Comparison of ENCODE assay signal across 1 cellular context in genomic region chr1:112803906-112804762, GRCh38.
A peak's percentile ranks its signal among the peaks of the same experiment; 100 is the strongest.
TF ChIP-seq lines count a peak whose summit lies in the region.

No MANE protein-coding gene starts in this region.

TF ChIP-seq in HepG2, 621 proteins besides CTCF, POLR2A, EP300 and RAD21 (continued from another document):
- TF ChIP-seq ZNF761 (CRISPR knock-in tag; conservative IDR thresholded peaks at IDR 0.05) (0 out of 2 replicates have a peak, but pooled peaks have one; percentile 38), ZBTB7A (CRISPR knock-in tag; IDR thresholded peaks at IDR 0.05) (peak; percentile 92; the same call in 1 of the 2 replicates), AGO2 (optimal IDR thresholded peaks at IDR 0.05; ENCODE audit: low read depth, low read length) (no peak), FOXO1 (CRISPR knock-in tag; IDR thresholded peaks at IDR 0.05) (peak; percentile 73; the same call in 1 of the 2 replicates), NONO (IDR thresholded peaks at IDR 0.05) (no peak), NONO (CRISPR knock-in tag; conservative IDR thresholded peaks at IDR 0.05) (0 out of 2 replicates have a peak, but pooled peaks have one; percentile 25), ERF (CRISPR knock-in tag; IDR thresholded peaks at IDR 0.05) (no peak), ESRRA (CRISPR knock-in tag; IDR thresholded peaks at IDR 0.05; ENCODE audit: low read depth) (peak; percentile 29; the same call in 1 of the 2 replicates), ZNF260 (CRISPR knock-in tag; IDR thresholded peaks at IDR 0.05; ENCODE audit: borderline replicate concordance, low read depth) (no peak), ZSCAN29 (CRISPR knock-in tag; conservative IDR thresholded peaks at IDR 0.05) (no peak), PLRG1 (conservative IDR thresholded peaks at IDR 0.05) (no peak), SALL1 (CRISPR knock-in tag; IDR thresholded peaks at IDR 0.05) (peak; percentile 48; the same call in 1 of the 2 replicates), GATAD2A (CRISPR knock-in tag; IDR thresholded peaks at IDR 0.05) (no peak), KDM5B (CRISPR knock-in tag; IDR thresholded peaks at IDR 0.05; ENCODE audit: borderline replicate concordance) (peak; percentile 38; the same call in 1 of the 2 replicates), SMARCC2 (IDR thresholded peaks at IDR 0.05) (no peak), ZNF503 (CRISPR knock-in tag; IDR thresholded peaks at IDR 0.05) (no peak), ZMYM4 (CRISPR knock-in tag; IDR thresholded peaks at IDR 0.05) (0 out of 2 replicates have a peak, but pooled peaks have one; percentile 29), ZNF124 (CRISPR knock-in tag; IDR thresholded peaks at IDR 0.05) (0 out of 2 replicates have a peak, but pooled peaks have one; percentile 43), U2AF2 (IDR thresholded peaks at IDR 0.05; ENCODE audit: low read depth, low read length) (no peak), FOXC1 (CRISPR knock-in tag; IDR thresholded peaks at IDR 0.05; ENCODE audit: borderline replicate concordance) (0 out of 2 replicates have a peak, but pooled peaks have one; percentile 34), ZFP91 (CRISPR knock-in tag; IDR thresholded peaks at IDR 0.05; ENCODE audit: borderline replicate concordance) (peak; percentile 20; the same call in 1 of the 2 replicates), ZNF703 (CRISPR knock-in tag; IDR thresholded peaks at IDR 0.05; ENCODE audit: borderline replicate concordance) (no peak), MAF1 (CRISPR knock-in tag; IDR thresholded peaks at IDR 0.05; ENCODE audit: borderline replicate concordance) (no peak), ZMYM2 (CRISPR knock-in tag; IDR thresholded peaks at IDR 0.05) (no peak), ZNF687 (CRISPR knock-in tag; IDR thresholded peaks at IDR 0.05) (peak; percentile 43), HDAC1 (CRISPR knock-in tag; IDR thresholded peaks at IDR 0.05) (no peak), ZBTB43 (CRISPR knock-in tag; conservative IDR thresholded peaks at IDR 0.05) (no peak), ZNF556 (CRISPR knock-in tag; IDR thresholded peaks at IDR 0.05; ENCODE audit: borderline replicate concordance) (0 out of 2 replicates have a peak, but pooled peaks have one; percentile 16)
